9 cellular contexts compared by ENCODE assay signal in the genomic region with DNA sequence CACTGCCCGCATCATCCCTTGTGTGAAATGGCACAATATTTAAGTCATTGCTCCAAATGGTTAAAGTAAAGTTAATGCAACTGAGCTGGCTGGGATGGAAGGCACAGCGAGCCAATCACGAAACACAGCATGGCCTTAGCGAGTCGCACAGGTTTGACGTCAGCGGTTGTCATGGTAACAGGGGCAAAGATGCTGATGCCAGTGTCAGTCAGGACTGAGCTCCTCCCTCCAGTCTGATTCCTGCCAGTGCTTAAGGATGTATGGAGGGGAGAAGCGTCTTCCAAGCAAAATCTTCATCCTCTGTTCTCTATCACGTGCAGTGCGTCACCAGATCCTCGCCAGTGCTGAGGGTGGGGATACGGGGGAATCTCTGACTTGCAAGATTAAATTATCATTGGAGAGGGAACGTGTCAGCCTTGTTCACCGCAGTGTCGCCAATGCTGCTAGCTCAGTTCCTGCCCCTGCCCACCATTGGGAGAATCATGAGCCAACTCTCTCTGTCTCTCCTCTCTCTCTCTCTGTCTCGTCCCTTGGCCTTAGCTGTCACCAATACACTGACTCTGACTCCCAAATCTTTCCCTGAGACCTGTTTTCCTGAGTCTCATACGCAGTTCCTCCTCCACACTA. TPM values are rescaled to one million over a fixed set of nuclear protein-coding genes. Genes with fewer than 3 reads are reported as not detected.
DNase-seq lines count a peak whose midpoint lies in the region; ATAC-seq, FAIRE-seq and TF ChIP-seq lines count a peak whose summit lies in the region.
"Had no signal": no experiment of that assay in that cellular context is flagged by ENCODE, and none has a peak within 500 bp of the region (broad histone marks: within the 10 kb centered on the region; RNA-seq: fewer than 3 reads in every experiment).

No MANE protein-coding gene starts in this region.

- H3K9ac ChIP-seq in K562 (ENCODE audit: insufficient read depth in 1 of 2, low read depth in 2 of 2, low read length in 2 of 2) (peak overlapping the region in 1 of 2 experiments; percentile 18; a peak in 1 of 4 replicates), stomach smooth muscle (ENCODE audit: low read length in 2 of 2) (peak overlapping the region in 1 of 2 donors; percentile 6)
- H3K9ac ChIP-seq: parathyroid adenoma had no signal

- H3K27me3 ChIP-seq in K562 (ENCODE audit: control insufficient read depth in 2 of 2, insufficient read depth in 2 of 2, low read length in 2 of 2) (no peaks in the 10 kb centered on the region), stomach smooth muscle (ENCODE audit: control insufficient read depth in 1 of 2, insufficient read depth in 2 of 2, low read length in 2 of 2) (no peaks in the 10 kb centered on the region)

- CTCF ChIA-PET in K562 (lab: Yijun Ruan, JAX; ENCODE audit: low intra/inter-chr PET ratio): no interaction called here

- WGBS in K562 (ENCODE audit: insufficient coverage, low coverage, missing lambda C conversion rate): 67% methylated on average over 15 of the region's 17 CpGs

- H3K27ac ChIP-seq in K562 (ENCODE audit: extremely low read depth, low read depth, low read length) (no peak overlapping the region), stomach smooth muscle (ENCODE audit: low read length) (no peak overlapping the region)
- H3K27ac ChIP-seq: parathyroid adenoma had no signal

- ATAC-seq in activated T-cell treated with anti-CD3 and anti-CD28 coated beads, Interleukin-2, amount 50 U/mL, for 72 hours (replicated peaks in 1 of 2): peak in 1 of 2 donors; percentile 38
- ATAC-seq in K562 (peak; percentile 87), GM18520 (IDR thresholded peaks at IDR 0.05; ENCODE audit: unreplicated experiment) (no peak), HG03565 (IDR thresholded peaks at IDR 0.05; ENCODE audit: unreplicated experiment) (no peak), GM18867 (IDR thresholded peaks at IDR 0.05; ENCODE audit: unreplicated experiment) (no peak)

- TF ChIP-seq EP300 in K562 (IDR thresholded peaks at IDR 0.05; ENCODE audit: low read length): no peak

- no peaks in the 10 kb centered on the region for H3K36me3 Mint-ChIP-seq in activated T-cell treated with anti-CD3 and anti-CD28 coated beads, Interleukin-2, amount 50 U/mL, for 72 hours (ENCODE audit: insufficient read depth in 2 of 2)

- no peaks in the 10 kb centered on the region for H3K79me2 ChIP-seq in K562 (ENCODE audit: control insufficient read depth, insufficient read depth, low read length)
- H3K79me2 ChIP-seq: parathyroid adenoma had no signal

- DNase-seq in activated T-cell treated with anti-CD3 and anti-CD28 coated beads, Interleukin-2, amount 50 U/mL, for 72 hours: peak; percentile 13 to 16
- DNase-seq in activated T-cell treated with anti-CD3 and anti-CD28 coated beads for 4 hours: no peak
- peak; percentile 35 to 54 (median 45) for DNase-seq in K562 (ENCODE audit: extremely low read depth in 1 of 4, low spot score in 3 of 4)
- peak; percentile 91 for DNase-seq in iPS DF 4.7 (ENCODE audit: extremely low read depth, low spot score)

- H3K9me3 ChIP-seq in K562 (replicated peaks; ENCODE audit: control insufficient read depth, insufficient read depth, low read depth, low read length) (no peaks in the 10 kb centered on the region), stomach smooth muscle (ENCODE audit: control insufficient read depth in 2 of 2, low read length in 2 of 2) (no peaks in the 10 kb centered on the region)

- in situ Hi-C loops in K562 (cut with MboI): no loop called here

- no peak overlapping the region for H3K27ac Mint-ChIP-seq in activated T-cell treated with anti-CD3 and anti-CD28 coated beads, Interleukin-2, amount 50 U/mL, for 72 hours

- H3K4me2 ChIP-seq in K562 (ENCODE audit: insufficient read depth, low read length): no peak overlapping the region

- H3K9me3 Mint-ChIP-seq in activated T-cell treated with anti-CD3 and anti-CD28 coated beads, Interleukin-2, amount 50 U/mL, for 72 hours: no peaks in the 10 kb centered on the region

- TF ChIP-seq RAD21 in K562 (CRISPR knock-in tag; conservative IDR thresholded peaks at IDR 0.05 in 1 of 2, IDR thresholded peaks at IDR 0.05 in 1 of 2): no peak

- TF ChIP-seq POLR2A in K562 (conservative IDR thresholded peaks at IDR 0.05): no peak

- H3K4me3 ChIP-seq in K562: no peak overlapping the region
- H3K4me3 ChIP-seq in stomach smooth muscle (ENCODE audit: low read length in 2 of 2): peak overlapping the region; percentile 70 to 71

- no peaks in the 10 kb centered on the region for H3K9me1 ChIP-seq in K562 (ENCODE audit: control insufficient read depth, insufficient read depth, low read length)

- no peak overlapping the region for H2AFZ ChIP-seq in K562 (ENCODE audit: low read depth, low read length)
- H2AFZ ChIP-seq: parathyroid adenoma had no signal

- FAIRE-seq in K562 (lab: Jason Lieb, UNC): peak; percentile 73

- POLR2A ChIA-PET in K562 (lab: Yijun Ruan, JAX): interaction anchor here (1.2 kb wide), 2 partner anchors 11 to 25 kb away, joined by 3 to 4 read pairs; partner anchors contain the start of gene TSPYL4

- intact Hi-C loops in K562 (cut with micrococcal nuclease): no loop called here

- H3K4me3 Mint-ChIP-seq in activated T-cell treated with anti-CD3 and anti-CD28 coated beads, Interleukin-2, amount 50 U/mL, for 72 hours: no peak overlapping the region

- BruUV-seq in K562 (replicated peaks; lab: Mats Ljungman, UMichigan): no TSS peak

- no peak for TF ChIP-seq CTCF in K562 (IDR thresholded peaks at IDR 0.05 in 2 of 3, conservative IDR thresholded peaks at IDR 0.05 in 1 of 3; ENCODE audit: insufficient read depth in 2 of 3, low read depth in 1 of 3, low read length in 3 of 3)

- no peaks in the 10 kb centered on the region for H3K4me1 Mint-ChIP-seq in activated T-cell treated with anti-CD3 and anti-CD28 coated beads, Interleukin-2, amount 50 U/mL, for 72 hours (ENCODE audit: low read depth)

- no peaks in the 10 kb centered on the region for H4K20me1 ChIP-seq in K562 (replicated peaks; ENCODE audit: control insufficient read depth, insufficient read depth, low read length)

- H3K36me3 ChIP-seq in K562 (ENCODE audit: control insufficient read depth, insufficient read depth, low read length) (no peaks in the 10 kb centered on the region), stomach smooth muscle (ENCODE audit: control insufficient read depth in 2 of 2, insufficient read depth in 2 of 2, low read length in 2 of 2) (peaks cover under 1 to 1% of the 10 kb centered on the region in 2 donors)

- H3K4me1 ChIP-seq in K562 (replicated peaks in 1 of 2; ENCODE audit: control insufficient read depth in 2 of 2, insufficient read depth in 2 of 2, low read length in 2 of 2) (no peaks in the 10 kb centered on the region), stomach smooth muscle (ENCODE audit: control insufficient read depth, insufficient read depth, low read length) (no peaks in the 10 kb centered on the region)
- H3K4me1 ChIP-seq: parathyroid adenoma had no signal

- H3K27me3 Mint-ChIP-seq in activated T-cell treated with anti-CD3 and anti-CD28 coated beads, Interleukin-2, amount 50 U/mL, for 72 hours (ENCODE audit: low read depth): no peaks in the 10 kb centered on the region

TF ChIP-seq in K562, 482 proteins besides CTCF, POLR2A, EP300 and RAD21 (continues in another document):
- TF ChIP-seq PHB2 (IDR thresholded peaks at IDR 0.05; ENCODE audit: low read depth): no peak
- no peak for TF ChIP-seq POLR2G (IDR thresholded peaks at IDR 0.05; ENCODE audit: low read depth, low read length)
- no peak for TF ChIP-seq ZSCAN29 (IDR thresholded peaks at IDR 0.05)
- peak; percentile 95 for TF ChIP-seq RFX5 (IDR thresholded peaks at IDR 0.05; ENCODE audit: low read depth, low read length)

RNA-seq across cellular contexts. Expression of gene TSPYL4, which starts 24.5 kb away (rescaled TPM):
- 10 to 100 TPM; 12.5 to 12.6 TPM for total RNA-seq in activated T-cell treated with anti-CD3 and anti-CD28 coated beads, Interleukin-2, amount 50 U/mL, for 72 hours
- total RNA-seq in K562 (2011; cell fraction: chromatin; rRNA removed; ENCODE audit: low replicate concordance): 17.3 and 19.2 TPM in 2 replicates
- 12.0 and 12.3 TPM in 2 replicates for total RNA-seq in K562 (2011; cell fraction: nucleolus; rRNA removed)
- 16.4 and 18.7 TPM in 2 replicates for total RNA-seq in K562 (2011; cell fraction: nucleoplasm; rRNA removed)
- 9.1 and 9.3 TPM in 2 replicates for total RNA-seq in K562 (2014; rRNA removed)
- total RNA-seq in K562 (2014; rRNA removed; fragmentation: Illumina TruSeq; extraction: Trizol): 5.3 and 6.4 TPM in 2 replicates
- total RNA-seq in K562 (2015; rRNA removed; fragmentation: Illumina TruSeq; extraction: Trizol): 6.3 and 6.5 TPM in 2 replicates
- 10.4 and 10.9 TPM in 2 replicates for total RNA-seq in K562 (2021)
- 18.0 and 18.7 TPM in 2 replicates for polyA plus RNA-seq in K562 (2011; rRNA removed)
- polyA plus RNA-seq in K562 (2011; cell fraction: cytosol; rRNA removed): 13.8 and 21.9 TPM in 2 replicates
- polyA plus RNA-seq in K562 (2011; cell fraction: nucleus; rRNA removed): 33.6 and 39.4 TPM in 2 replicates
- 9.2 and 11.1 TPM in 2 replicates for polyA plus RNA-seq in K562 (2012)
- 12.1 and 13.5 TPM in 2 replicates for polyA plus RNA-seq in K562 (2014; fragmentation: Illumina TruSeq; extraction: Trizol)
- under 1 TPM; 0.69 to 0.81 TPM for polyA plus RNA-seq in K562 (2014; fragmentation: Nextera tagmentation; extraction: Ambion mirVana)
- 12.9 and 13.0 TPM in 2 replicates for polyA plus RNA-seq in K562 (2014; rRNA removed)
- 14.5 and 16.2 TPM in 2 replicates for polyA minus RNA-seq in K562 (2011; rRNA and poly(A)+ RNA removed)
- 5.5 and 5.6 TPM in 2 replicates for polyA minus RNA-seq in K562 (2011; cell fraction: cytosol; rRNA and poly(A)+ RNA removed)
- 7.8 and 12.4 TPM in 2 replicates for polyA minus RNA-seq in K562 (2011; cell fraction: nucleus; rRNA and poly(A)+ RNA removed)

RNA-seq across cellular contexts. Expression of gene TSPYL1, which starts 50.3 kb away (rescaled TPM):
- 10 to 100 TPM; 43.2 to 55.0 TPM for total RNA-seq in activated T-cell treated with anti-CD3 and anti-CD28 coated beads, Interleukin-2, amount 50 U/mL, for 72 hours
- 23.0 and 28.7 TPM in 2 replicates for total RNA-seq in K562 (2011; cell fraction: chromatin; rRNA removed; ENCODE audit: low replicate concordance)
- total RNA-seq in K562 (2011; cell fraction: nucleolus; rRNA removed): 18.7 and 19.7 TPM in 2 replicates
- 25.7 and 28.0 TPM in 2 replicates for total RNA-seq in K562 (2011; cell fraction: nucleoplasm; rRNA removed)
- 42.7 and 47.8 TPM in 2 replicates for total RNA-seq in K562 (2014; rRNA removed)
- total RNA-seq in K562 (2014; rRNA removed; fragmentation: Illumina TruSeq; extraction: Trizol): 44.8 and 47.9 TPM in 2 replicates
- 47.8 and 49.3 TPM in 2 replicates for total RNA-seq in K562 (2015; rRNA removed; fragmentation: Illumina TruSeq; extraction: Trizol)
- total RNA-seq in K562 (2021): 52.9 and 56.8 TPM in 2 replicates
- 28.2 and 28.5 TPM in 2 replicates for polyA plus RNA-seq in K562 (2011; rRNA removed)
- polyA plus RNA-seq in K562 (2011; cell fraction: cytosol; rRNA removed): 19.4 and 29.6 TPM in 2 replicates
- 12.0 and 15.8 TPM in 2 replicates for polyA plus RNA-seq in K562 (2011; cell fraction: nucleus; rRNA removed)
- polyA plus RNA-seq in K562 (2012): 30.5 and 39.5 TPM in 2 replicates
- 33.9 and 36.6 TPM in 2 replicates for polyA plus RNA-seq in K562 (2014; fragmentation: Illumina TruSeq; extraction: Trizol)
- 10 to 100 TPM; 26.1 to 37.9 TPM for polyA plus RNA-seq in K562 (2014; fragmentation: Nextera tagmentation; extraction: Ambion mirVana)
- polyA plus RNA-seq in K562 (2014; rRNA removed): 23.1 and 26.6 TPM in 2 replicates
- 65.9 and 69.6 TPM in 2 replicates for polyA minus RNA-seq in K562 (2011; rRNA and poly(A)+ RNA removed)
- polyA minus RNA-seq in K562 (2011; cell fraction: cytosol; rRNA and poly(A)+ RNA removed): 26.6 and 31.6 TPM in 2 replicates
- 8.6 and 20.3 TPM in 2 replicates for polyA minus RNA-seq in K562 (2011; cell fraction: nucleus; rRNA and poly(A)+ RNA removed)
